In the genomic region with DNA sequence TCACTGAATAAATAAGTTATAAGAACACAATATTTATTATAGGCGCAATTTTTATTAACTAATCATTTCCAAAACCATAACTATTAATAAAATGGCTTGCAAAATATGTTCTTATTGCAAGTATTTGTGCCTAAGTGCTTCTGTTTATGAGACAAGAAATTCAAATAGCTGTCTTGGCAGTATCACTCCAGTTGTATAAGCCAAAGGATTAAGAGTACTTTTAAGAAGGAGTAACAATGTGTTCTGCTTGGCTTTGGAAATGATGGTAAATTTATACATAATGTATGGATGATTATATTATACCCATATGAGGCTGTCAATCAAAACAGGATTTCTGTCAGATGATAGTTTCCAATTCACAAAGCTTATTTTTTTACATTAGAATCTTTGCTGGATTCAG, we compare ENCODE assay signal across 24 cellular contexts. TPM values are rescaled to one million over a fixed set of nuclear protein-coding genes. Genes with fewer than 3 reads are reported as not detected.
DNase-seq lines count a peak whose midpoint lies in the region; ATAC-seq and TF ChIP-seq lines count a peak whose summit lies in the region.
"Had no signal": no experiment of that assay in that cellular context is flagged by ENCODE, and none has a peak within 500 bp of the region (broad histone marks: within the 10 kb centered on the region; RNA-seq: fewer than 3 reads in every experiment).

No MANE protein-coding gene starts in this region.

- H3K4me1 ChIP-seq in adipocyte (ENCODE audit: control insufficient read depth, insufficient read depth, low read length) (peaks cover 57% of the 10 kb centered on the region), esophagus squamous epithelium (peaks cover 18 to 63% (median 23%) of the 10 kb centered on the region in 3 donors), gastrocnemius medialis (peaks cover 20 to 22% of the 10 kb centered on the region in 2 donors), transverse colon (peaks cover 0 to 15% (median 3%) of the 10 kb centered on the region in 4 donors)
- H3K4me1 ChIP-seq: BLaER1, Caco-2 had no signal

- H3K36me3 ChIP-seq in adipocyte (ENCODE audit: control insufficient read depth, insufficient read depth, low read length, severe bottlenecking) (no peaks in the 10 kb centered on the region), esophagus squamous epithelium (no peaks in the 10 kb centered on the region), gastrocnemius medialis (no peaks in the 10 kb centered on the region), transverse colon (no peaks in the 10 kb centered on the region)
- H3K36me3 ChIP-seq: BLaER1 had no signal

- TF ChIP-seq POLR2A in esophagus squamous epithelium (IDR thresholded peaks at IDR 0.05): no peak
- TF ChIP-seq POLR2A in gastrocnemius medialis (IDR thresholded peaks at IDR 0.05): no peak
- no peak for TF ChIP-seq POLR2A in transverse colon (IDR thresholded peaks at IDR 0.05)

- DNase-seq in adipocyte (ENCODE audit: low read depth) (peak; percentile 45), esophagus squamous epithelium (lab: John Stamatoyannopoulos, UW) (no peak), gastrocnemius medialis (no peak), transverse colon (no peak), HT-29 (ENCODE audit: low spot score) (no peak)
- no peak for DNase-seq in activated CD8-positive, alpha-beta memory T cell treated with anti-CD3 and anti-CD28 coated beads, Interleukin-2, amount 50 U/mL, for 4 hours
- DNase-seq: Caco-2; CD4-positive, alpha-beta T cell; DMS 273 treated with DMSO at 0.1 percent for 48 hours; DMS79 treated with DMSO at 0.1 percent for 48 hours; GM23248; H9; HFFc6; Kasumi-1; NCI-H1417; NCI-H1694 treated with DMSO at 0.1 percent for 48 hours; NCI-H2081 treated with DMSO at 0.1 percent for 48 hours; NCI-H2171 treated with DMSO at 0.1 percent for 48 hours; NCI-H524 treated with DMSO at 0.1 percent for 48 hours; NCI-H82 had no signal

- TF ChIP-seq CTCF in esophagus squamous epithelium (IDR thresholded peaks at IDR 0.05) (no peak), gastrocnemius medialis (IDR thresholded peaks at IDR 0.05 in 4 of 5, conservative IDR thresholded peaks at IDR 0.05 in 1 of 5) (no peak), transverse colon (IDR thresholded peaks at IDR 0.05) (no peak)

- 75 to 78% methylated on average over 1 of the region's 1 CpG for WGBS in esophagus squamous epithelium, 2 donors
- WGBS in transverse colon (ENCODE audit: low coverage in 1 of 2), 2 donors: 85 to 88% methylated on average over 1 of the region's 1 CpG

- intact Hi-C loops in esophagus squamous epithelium (cut with DNase I) (no loop called here), gastrocnemius medialis (cut with DNase I; ENCODE audit: low total_unique reads) (no loop called here), transverse colon (cut with DNase I; ENCODE audit: low total_unique reads) (no loop called here)

- in situ Hi-C loops in gastrocnemius medialis (cut with MboI; ENCODE audit: low sequenced_read_pairs in 4 of 4) (no loop called here), transverse colon (cut with MboI; ENCODE audit: low pct_ligation_motif_present in 1 of 4, low pct_unique_long_range_greater_than_20kb in 1 of 4, low sequenced_read_pairs in 3 of 4) (no loop called here)

- ATAC-seq in gastrocnemius medialis (peak; percentile 56 to 80), HG03378 (IDR thresholded peaks at IDR 0.05; ENCODE audit: unreplicated experiment) (no peak)
- ATAC-seq: GM12878, Panc1 had no signal

- H3K27ac ChIP-seq in esophagus squamous epithelium (peak overlapping the region; percentile 26 to 80 (median 70)), gastrocnemius medialis (peak overlapping the region in 2 of 4 donors; percentile 25 to 36), transverse colon (peak overlapping the region; percentile 3 to 47 (median 40))
- H3K27ac ChIP-seq: BLaER1, GM23248 had no signal

- H3K27me3 ChIP-seq in adipocyte (replicated peaks; ENCODE audit: control insufficient read depth, insufficient read depth, low read length) (no peaks in the 10 kb centered on the region), esophagus squamous epithelium (no peaks in the 10 kb centered on the region), gastrocnemius medialis (no peaks in the 10 kb centered on the region), transverse colon (no peaks in the 10 kb centered on the region)
- H3K27me3 ChIP-seq: BLaER1 had no signal

- no peaks in the 10 kb centered on the region for H3K9me3 ChIP-seq in adipocyte (ENCODE audit: control insufficient read depth, low read length)
- no peaks in the 10 kb centered on the region for H3K9me3 ChIP-seq in esophagus squamous epithelium
- no peaks in the 10 kb centered on the region for H3K9me3 ChIP-seq in gastrocnemius medialis
- H3K9me3 ChIP-seq in transverse colon: no peaks in the 10 kb centered on the region
- H3K9me3 ChIP-seq: BLaER1, Caco-2 had no signal

- no peak overlapping the region for H3K9ac ChIP-seq in adipocyte (ENCODE audit: low read length)
- H3K9ac ChIP-seq: BLaER1, GM23248 had no signal

- no peak for TF ChIP-seq EP300 in transverse colon (IDR thresholded peaks at IDR 0.05; ENCODE audit: low read depth)

- H3K4me3 ChIP-seq in adipocyte (ENCODE audit: low read length): no peak overlapping the region
- H3K4me3 ChIP-seq in esophagus squamous epithelium: no peak overlapping the region
- no peak overlapping the region for H3K4me3 ChIP-seq in gastrocnemius medialis
- no peak overlapping the region for H3K4me3 ChIP-seq in transverse colon
- H3K4me3 ChIP-seq: BLaER1, GM12878, GM23248 had no signal

RNA-seq across cellular contexts. Expression of a gene that starts 29.8 kb away (rescaled TPM):
- total RNA-seq in esophagus squamous epithelium (10 to 100 TPM; 11.7 to 42.9 (median 15.1) TPM), gastrocnemius medialis (10 to 100 TPM; 19.9 to 45.5 (median 23.4) TPM), transverse colon (10 to 100 TPM; 22.4 to 79.2 (median 43.3) TPM)
- total RNA-seq in HT-29 (2014; rRNA removed; shearing (Covaris generic)): 8.5 and 8.7 TPM in 2 replicates
